ENCODE assay signal across 21 cellular contexts in the genomic region with DNA sequence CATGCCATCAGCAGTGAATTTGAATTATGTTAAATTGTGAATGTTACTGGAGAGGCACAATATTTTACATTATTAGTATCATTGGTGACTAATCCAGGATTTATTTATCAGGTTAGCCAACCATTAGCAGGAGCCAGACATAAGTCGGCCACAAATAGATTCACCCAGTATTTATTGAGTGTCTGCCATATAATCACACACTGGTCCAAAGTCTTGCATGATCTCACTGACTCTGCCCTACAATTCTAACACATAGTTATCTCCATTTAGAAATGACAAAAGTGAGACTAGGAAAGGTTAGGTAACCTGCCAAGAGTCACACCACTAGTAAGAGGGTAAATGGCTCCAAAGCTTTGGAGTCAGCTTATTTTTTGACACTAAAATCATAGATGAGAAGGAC.
A peak's percentile ranks its signal among the peaks of the same experiment; 100 is the strongest.
DNase-seq lines count a peak whose midpoint lies in the region; ATAC-seq and TF ChIP-seq lines count a peak whose summit lies in the region.
"Had no signal": no experiment of that assay in that cellular context is flagged by ENCODE, and none has a peak within 500 bp of the region (broad histone marks: within the 10 kb centered on the region; RNA-seq: fewer than 3 reads in every experiment).

No MANE protein-coding gene starts in this region.

- no peaks in the 10 kb centered on the region for H3K9me3 ChIP-seq in psoas muscle
- H3K9me3 ChIP-seq: adrenal gland, breast epithelium had no signal

- no peak for TF ChIP-seq CTCF in RWPE1 (conservative IDR thresholded peaks at IDR 0.05; ENCODE audit: low read depth)
- no peak for TF ChIP-seq CTCF in fibroblast of the aortic adventitia (IDR thresholded peaks at IDR 0.05; ENCODE audit: insufficient read depth, low read length)
- TF ChIP-seq CTCF in psoas muscle (IDR thresholded peaks at IDR 0.05): no peak
- no peak for TF ChIP-seq CTCF in GM10248 (IDR thresholded peaks at IDR 0.05; ENCODE audit: control extremely low read depth, extremely low read depth, low read depth, missing control alignments)

- ATAC-seq in psoas muscle: peak in 3 of 4 donors; percentile 90 to 97 (median 95)
- ATAC-seq: GM12878; stimulated activated memory B cell treated with anti-CD40 and anti-IgM and Interleukin-4, amounts not matched to agents 10 μg/mL and 1 μg/mL and 100 μg/mL, for 72 hours had no signal

- H3K4me3 ChIP-seq in fibroblast of the aortic adventitia (ENCODE audit: low read depth, low read length) (no peak overlapping the region), psoas muscle (no peak overlapping the region)
- H3K4me3 ChIP-seq: adrenal gland, breast epithelium, GM12878, lung, smooth muscle cell had no signal

- no peaks in the 10 kb centered on the region for H3K4me1 ChIP-seq in psoas muscle
- H3K4me1 ChIP-seq: adrenal gland, breast epithelium had no signal

- WGBS in psoas muscle, 3 donors: 26 to 34% (median 27%) methylated on average over 1 of the region's 1 CpG

- no peaks in the 10 kb centered on the region for H3K27me3 ChIP-seq in psoas muscle (ENCODE audit: insufficient read depth in 3 of 3, low read length in 2 of 3)
- H3K27me3 ChIP-seq: adrenal gland, breast epithelium had no signal

- intact Hi-C loops in psoas muscle (cut with DNase I): loop anchor here in 1 of 2 donors (10.0 kb wide), 1 partner anchor 282 kb away; no protein-coding TSS in a partner anchor

- peak overlapping the region; percentile 38; the same call in 1 of the 2 replicates for H3K27ac ChIP-seq in RWPE1
- H3K27ac ChIP-seq in psoas muscle: no peak overlapping the region
- H3K27ac ChIP-seq: adrenal gland, breast epithelium had no signal

- POLR2A ChIA-PET in RWPE1 (lab: Yijun Ruan, JAX; ENCODE audit: low non-redundant PET): no interaction called here
- POLR2A ChIA-PET in GM10248 (lab: Yijun Ruan, JAX): no interaction called here

- DNase-seq in GM03348 (ENCODE audit: low spot score) (peak; percentile 44), RWPE1 (ENCODE audit: low spot score) (no peak), fibroblast of the aortic adventitia (ENCODE audit: low read depth) (peak; percentile 56), psoas muscle (no peak), GM10248 (ENCODE audit: extremely low spot score) (no peak), NCI-H226 (no peak), HuH-7.5 (ENCODE audit: low spot score) (no peak)
- DNase-seq: activated CD4-positive, alpha-beta memory T cell treated with anti-CD3 and anti-CD28 coated beads for 36 hours; activated CD4-positive, CD25-positive, alpha-beta regulatory T cell; activated T-cell treated with anti-CD3 and anti-CD28 coated beads for 4 hours; adrenal gland; cortex of kidney; hippocampal formation; NCI-H1436; NCI-H510A treated with DMSO at 0.1 percent for 48 hours; T1000 had no signal

- H3K36me3 ChIP-seq in psoas muscle (ENCODE audit: insufficient read depth in 1 of 2, low read depth in 1 of 2): no peaks in the 10 kb centered on the region
- H3K36me3 ChIP-seq: adrenal gland, breast epithelium had no signal

- CTCF ChIA-PET in RWPE1 (lab: Yijun Ruan, JAX): no interaction called here
- CTCF ChIA-PET in GM10248 (lab: Yijun Ruan, JAX): no interaction called here

Comparison
In these comparisons a context has a peak if more than half of its experiments do, and no peak if none do; other contexts are left out.
1. DNase-seq: peak in GM03348 (single experiment) and fibroblast of the aortic adventitia (single experiment); none in RWPE1 (single experiment), psoas muscle (0 of 2), GM10248 (single experiment), NCI-H226 (single experiment) and HuH-7.5 (single experiment).